1 cellular context compared by ENCODE assay signal in the genomic region with DNA sequence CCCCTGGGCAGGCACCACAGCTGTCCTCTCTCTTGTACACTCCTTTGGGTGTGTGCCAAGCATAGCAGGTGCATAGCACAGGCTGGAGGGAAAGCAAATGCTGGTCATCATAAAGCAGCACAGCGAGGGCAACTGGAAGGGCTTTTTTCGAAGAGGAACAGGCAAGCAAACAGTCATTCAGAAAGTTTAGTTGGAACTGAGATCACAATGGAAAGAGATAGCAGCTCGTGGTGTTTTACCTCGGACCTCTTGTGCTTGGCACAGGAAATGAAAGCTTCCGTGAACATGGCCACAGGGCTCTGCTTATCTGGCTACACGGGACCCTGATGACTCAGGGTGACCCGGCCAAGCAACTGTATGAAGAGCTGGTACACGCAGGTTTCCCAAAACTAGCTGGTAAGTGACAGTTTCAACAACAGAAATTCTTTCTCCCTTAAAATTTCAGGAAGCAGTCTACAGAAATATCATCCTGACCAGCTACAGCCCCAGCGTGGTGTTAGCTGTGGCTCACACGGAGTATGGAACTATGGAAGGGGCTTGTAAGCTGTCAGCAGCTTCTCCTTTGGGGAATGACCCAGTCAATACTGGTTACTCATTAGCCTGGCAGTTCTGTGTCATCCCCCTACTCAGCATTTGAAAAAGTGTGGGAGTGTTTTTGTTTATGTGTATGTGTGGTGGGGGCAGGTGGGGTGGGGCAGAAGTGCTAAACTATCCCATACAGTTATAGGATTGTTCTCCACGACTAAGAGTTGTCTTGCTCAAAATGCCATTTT.
TF ChIP-seq lines count a peak whose summit lies in the region.

No MANE protein-coding gene starts in this region.

TF ChIP-seq in liver, 16 proteins besides CTCF, POLR2A, EP300 and RAD21 (continued from another document):
- no peak for TF ChIP-seq GABPA (IDR thresholded peaks at IDR 0.05 in 1 of 2, conservative IDR thresholded peaks at IDR 0.05 in 1 of 2)
